ENCODE assay signal across 11 cellular contexts in the genomic region with DNA sequence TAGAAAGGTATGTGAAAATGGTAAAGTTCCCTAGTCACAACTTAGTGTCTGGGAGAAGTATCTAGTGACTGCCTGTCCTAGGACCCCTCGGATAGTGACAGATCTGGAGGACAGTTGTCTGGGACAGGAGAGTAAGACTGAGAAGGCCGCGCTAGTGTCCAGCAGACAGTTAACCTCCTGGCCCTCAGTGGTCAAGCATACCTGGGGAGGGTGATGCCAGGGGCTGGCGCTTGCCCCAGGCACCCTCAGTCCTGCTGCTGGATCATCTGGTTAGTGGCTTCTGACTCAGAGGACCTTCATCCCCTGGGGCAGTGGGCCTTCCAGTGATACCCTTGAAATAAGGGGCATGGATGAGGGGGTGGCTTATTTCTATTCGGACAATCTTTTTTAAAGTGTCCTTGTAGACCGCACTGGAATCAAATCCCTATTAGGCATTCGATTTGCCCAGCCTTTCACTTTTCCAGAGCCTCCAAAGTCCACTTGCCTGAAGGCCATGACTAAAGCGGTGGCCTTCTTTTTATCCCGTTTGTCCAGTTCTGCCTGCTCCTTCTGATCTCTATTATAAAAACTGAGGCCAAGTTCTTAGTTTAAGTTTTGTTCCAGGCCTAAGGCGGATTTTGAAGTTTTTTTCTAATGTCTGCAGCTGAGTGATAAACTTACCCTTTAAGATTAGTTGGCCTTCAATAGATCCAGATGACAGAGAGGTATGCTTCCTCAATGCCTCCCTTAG. TPM values are rescaled to one million over a fixed set of nuclear protein-coding genes. Genes with fewer than 3 reads are reported as not detected.
DNase-seq lines count a peak whose midpoint lies in the region; ATAC-seq and TF ChIP-seq lines count a peak whose summit lies in the region.
"Not testable (repeated sequence)": the region's sequence is repeated elsewhere in the genome, so short reads cannot be mapped to it uniquely, and the experiment has no call there.
"Had no signal": no experiment of that assay in that cellular context is flagged by ENCODE, and none has a peak within 500 bp of the region (broad histone marks: within the 10 kb centered on the region; RNA-seq: fewer than 3 reads in every experiment).

No MANE protein-coding gene starts in this region.

- not testable (repeated sequence) for TF ChIP-seq POLR2A in breast epithelium (IDR thresholded peaks at IDR 0.05)

- not testable (repeated sequence) for H3K4me3 ChIP-seq in HL-60 (replicated peaks; ENCODE audit: insufficient read depth, low read length); PC-3 (ENCODE audit: low read length); breast epithelium; neutrophil (ENCODE audit: low read depth in 1 of 2, low read length in 1 of 2)

- not testable (repeated sequence) for H3K4me1 ChIP-seq in PC-3 (ENCODE audit: insufficient read depth, low read length); breast epithelium
- peaks cover 48 to 52% of the 10 kb centered on the region in 2 experiments for H3K4me1 ChIP-seq in neutrophil (ENCODE audit: control insufficient read depth in 1 of 2, insufficient read depth in 1 of 2, low read depth in 1 of 2, low read length in 1 of 2)

- CTCF ChIA-PET in PC-3 (lab: Charles Lee), result not testable (repeated sequence)

- not testable (repeated sequence) for H3K36me3 Mint-ChIP-seq in type B pancreatic cell

- TF ChIP-seq CTCF in HL-60 (IDR thresholded peaks at IDR 0.05; ENCODE audit: insufficient read depth, low read length); PC-3 (conservative IDR thresholded peaks at IDR 0.05; ENCODE audit: low read depth, low read length); breast epithelium (IDR thresholded peaks at IDR 0.05); neutrophil (IDR thresholded peaks at IDR 0.05); type B pancreatic cell (conservative IDR thresholded peaks at IDR 0.05): not testable (repeated sequence)

- not testable (repeated sequence) for H3K4me1 Mint-ChIP-seq in type B pancreatic cell (ENCODE audit: unreplicated experiment)

- not testable (repeated sequence) for H3K27me3 ChIP-seq in HL-60 (ENCODE audit: insufficient read depth, poor library complexity, severe bottlenecking); breast epithelium; neutrophil
- H3K27me3 ChIP-seq in PC-3 (ENCODE audit: low read length), result peaks cover 11% of the 10 kb centered on the region

- H3K9me3 Mint-ChIP-seq in type B pancreatic cell, result not testable (repeated sequence)

- not testable (repeated sequence) for H3K9me2 ChIP-seq in PC-3 (replicated peaks; ENCODE audit: low read length)

- H3K9ac ChIP-seq in PC-3 (ENCODE audit: low read length), result not testable (repeated sequence)

- H3F3A ChIP-seq in PC-3 (ENCODE audit: low read length, unreplicated experiment), result not testable (repeated sequence)

- not testable (repeated sequence) for DNase-seq in HL-60 (ENCODE audit: low read depth in 1 of 2, low spot score in 1 of 2); breast epithelium (ENCODE audit: low spot score in 2 of 2); type B pancreatic cell (ENCODE audit: extremely low spot score, unreplicated experiment)
- peak; percentile 46 for DNase-seq in PC-3

- H3K27ac ChIP-seq in HL-60 (replicated peaks), result peak overlapping the region; percentile 26; the same call in 1 of the 2 replicates
- not testable (repeated sequence) for H3K27ac ChIP-seq in PC-3 (ENCODE audit: low read length)
- peak overlapping the region; percentile 65 to 71 for H3K27ac ChIP-seq in breast epithelium
- H3K27ac ChIP-seq in neutrophil, result peak overlapping the region; percentile 84

- not testable (repeated sequence) for H3K27me3 Mint-ChIP-seq in type B pancreatic cell

- H4K20me1 ChIP-seq in PC-3 (ENCODE audit: low read length), result not testable (repeated sequence)

- POLR2A ChIA-PET in PC-3 (lab: Charles Lee; ENCODE audit: unreplicated experiment), result not testable (repeated sequence)

- H3K27ac Mint-ChIP-seq in type B pancreatic cell, result peak overlapping the region; percentile 34

- H3K36me3 ChIP-seq in PC-3 (ENCODE audit: low read depth, low read length); breast epithelium; neutrophil: not testable (repeated sequence)

- H3K4me2 ChIP-seq in PC-3 (ENCODE audit: low read length), result not testable (repeated sequence)

- not testable (repeated sequence) for H2AFZ ChIP-seq in PC-3 (ENCODE audit: low read length)

- not testable (repeated sequence) for H3K9me3 ChIP-seq in PC-3 (ENCODE audit: low read length); breast epithelium; neutrophil

- not testable (repeated sequence) for H3K4me3 Mint-ChIP-seq in type B pancreatic cell

- ATAC-seq in PC-3, result not testable (repeated sequence)

- H3K79me2 ChIP-seq in PC-3 (ENCODE audit: low read length), result not testable (repeated sequence)

- BruUV-seq in PC-3 (replicated peaks; lab: Mats Ljungman, UMichigan), result not testable (repeated sequence)

- intact Hi-C loops in PC-3 (cut with micrococcal nuclease); breast epithelium (cut with DNase I; ENCODE audit: low total_unique reads): not testable (repeated sequence)

RNA-seq across cellular contexts. Expression of a gene that starts 1.6 kb away (rescaled TPM):
- total RNA-seq in PC-3 (2014; rRNA removed), result not detected in 2 replicates
- total RNA-seq in breast epithelium, result not detected
- total RNA-seq in type B pancreatic cell (ENCODE audit: low replicate concordance), result 1.5 TPM in 1 of 2 replicates, not detected in the other
- total RNA-seq: A172; B cell; Caco-2; Calu3; CD4-positive, alpha-beta T cell; CD8-positive, alpha-beta T cell had no signal

RNA-seq across cellular contexts. Expression of a gene that starts 30.7 kb away (rescaled TPM):
- total RNA-seq in PC-3 (2014; rRNA removed) (35.2 and 37.4 TPM in 2 replicates), breast epithelium (10 to 100 TPM; 24.6 to 38.5 (median 34.1) TPM), type B pancreatic cell (ENCODE audit: low replicate concordance) (30.8 and 33.8 TPM in 2 replicates)

RNA-seq across cellular contexts. Expression of a gene that starts 40.1 kb away (rescaled TPM):
- total RNA-seq in PC-3 (2014; rRNA removed), result not detected in 2 replicates
- total RNA-seq in breast epithelium, result under 1 TPM in 2 of 3 donors, not detected in 1; 0.32 to 0.66 TPM
- total RNA-seq in type B pancreatic cell (ENCODE audit: low replicate concordance), result not detected in 2 replicates
- total RNA-seq: A172; B cell; Calu3; CD4-positive, alpha-beta T cell; CD8-positive, alpha-beta T cell had no signal
